ENCODE assay signal across 1 cellular context in the genomic region with DNA sequence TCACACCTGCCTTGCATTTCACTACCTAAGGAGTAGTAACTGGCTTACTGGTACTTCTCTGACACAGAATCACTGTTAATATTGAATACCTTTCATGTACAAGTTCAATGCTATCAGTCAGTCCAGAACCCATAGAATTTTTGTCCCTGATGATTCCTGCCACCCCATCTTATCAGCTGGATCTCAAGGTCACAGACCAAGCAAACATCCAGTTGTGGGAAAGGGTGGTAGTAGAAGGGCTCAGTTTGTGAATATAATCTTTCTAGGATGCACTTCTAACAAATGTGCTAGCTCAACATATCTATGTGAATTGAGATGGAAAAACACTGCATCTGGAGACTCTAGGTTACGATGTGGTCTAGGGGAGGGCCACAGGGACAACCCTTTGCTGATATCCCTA.
TF ChIP-seq lines count a peak whose summit lies in the region.

No MANE protein-coding gene starts in this region.

TF ChIP-seq in HepG2, 621 proteins besides CTCF, POLR2A, EP300 and RAD21:
- TF ChIP-seq MTA1 (CRISPR knock-in tag; IDR thresholded peaks at IDR 0.05; ENCODE audit: borderline replicate concordance) (no peak), RBM22 (optimal IDR thresholded peaks at IDR 0.05; ENCODE audit: low read length) (peak; percentile 95), SKI (IDR thresholded peaks at IDR 0.05; ENCODE audit: partially characterized antibody) (peak; percentile 52), POLR2AphosphoS5 (IDR thresholded peaks at IDR 0.05; ENCODE audit: low read depth, low read length) (0 out of 2 replicates have a peak, but pooled peaks have one; percentile 30), TEAD3 (CRISPR knock-in tag; optimal IDR thresholded peaks at IDR 0.05; ENCODE audit: borderline replicate concordance) (peak; percentile 13), RARA (CRISPR knock-in tag; IDR thresholded peaks at IDR 0.05) (peak; percentile 47; the same call in 1 of the 2 replicates), MAFK (conservative IDR thresholded peaks at IDR 0.05 in 1 of 2, IDR thresholded peaks at IDR 0.05 in 1 of 2; ENCODE audit: low read length in 2 of 2) (peak; percentile 18 to 22; a peak in 1 of 4 replicates), ZNF556 (CRISPR knock-in tag; IDR thresholded peaks at IDR 0.05; ENCODE audit: borderline replicate concordance) (no peak), MAFF (IDR thresholded peaks at IDR 0.05; ENCODE audit: low read depth, low read length) (0 out of 2 replicates have a peak, but pooled peaks have one; percentile 13), ATRX (CRISPR knock-in tag; IDR thresholded peaks at IDR 0.05; ENCODE audit: borderline replicate concordance) (no peak), MYPOP (CRISPR knock-in tag; IDR thresholded peaks at IDR 0.05) (no peak), ZMYM2 (CRISPR knock-in tag; IDR thresholded peaks at IDR 0.05) (no peak), BCL6 (CRISPR knock-in tag; IDR thresholded peaks at IDR 0.05) (peak; percentile 88), ZNF451 (CRISPR knock-in tag; IDR thresholded peaks at IDR 0.05) (no peak), FOXA3 (CRISPR knock-in tag; IDR thresholded peaks at IDR 0.05) (0 out of 2 replicates have a peak, but pooled peaks have one; percentile 13)
- TF ChIP-seq, protein P1, sequence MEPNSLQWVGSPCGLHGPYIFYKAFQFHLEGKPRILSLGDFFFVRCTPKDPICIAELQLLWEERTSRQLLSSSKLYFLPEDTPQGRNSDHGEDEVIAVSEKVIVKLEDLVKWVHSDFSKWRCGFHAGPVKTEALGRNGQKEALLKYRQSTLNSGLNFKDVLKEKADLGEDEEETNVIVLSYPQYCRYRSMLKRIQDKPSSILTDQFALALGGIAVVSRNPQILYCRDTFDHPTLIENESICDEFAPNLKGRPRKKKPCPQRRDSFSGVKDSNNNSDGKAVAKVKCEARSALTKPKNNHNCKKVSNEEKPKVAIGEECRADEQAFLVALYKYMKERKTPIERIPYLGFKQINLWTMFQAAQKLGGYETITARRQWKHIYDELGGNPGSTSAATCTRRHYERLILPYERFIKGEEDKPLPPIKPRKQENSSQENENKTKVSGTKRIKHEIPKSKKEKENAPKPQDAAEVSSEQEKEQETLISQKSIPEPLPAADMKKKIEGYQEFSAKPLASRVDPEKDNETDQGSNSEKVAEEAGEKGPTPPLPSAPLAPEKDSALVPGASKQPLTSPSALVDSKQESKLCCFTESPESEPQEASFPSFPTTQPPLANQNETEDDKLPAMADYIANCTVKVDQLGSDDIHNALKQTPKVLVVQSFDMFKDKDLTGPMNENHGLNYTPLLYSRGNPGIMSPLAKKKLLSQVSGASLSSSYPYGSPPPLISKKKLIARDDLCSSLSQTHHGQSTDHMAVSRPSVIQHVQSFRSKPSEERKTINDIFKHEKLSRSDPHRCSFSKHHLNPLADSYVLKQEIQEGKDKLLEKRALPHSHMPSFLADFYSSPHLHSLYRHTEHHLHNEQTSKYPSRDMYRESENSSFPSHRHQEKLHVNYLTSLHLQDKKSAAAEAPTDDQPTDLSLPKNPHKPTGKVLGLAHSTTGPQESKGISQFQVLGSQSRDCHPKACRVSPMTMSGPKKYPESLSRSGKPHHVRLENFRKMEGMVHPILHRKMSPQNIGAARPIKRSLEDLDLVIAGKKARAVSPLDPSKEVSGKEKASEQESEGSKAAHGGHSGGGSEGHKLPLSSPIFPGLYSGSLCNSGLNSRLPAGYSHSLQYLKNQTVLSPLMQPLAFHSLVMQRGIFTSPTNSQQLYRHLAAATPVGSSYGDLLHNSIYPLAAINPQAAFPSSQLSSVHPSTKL (CRISPR knock-in tag; IDR thresholded peaks at IDR 0.05) = peak; percentile 38
